14 cellular contexts compared by ENCODE assay signal in genomic region chr9:99113418-99114048, GRCh38. TPM values are rescaled to one million over a fixed set of nuclear protein-coding genes. Genes with fewer than 3 reads are reported as not detected.
DNase-seq lines count a peak whose midpoint lies in the region; ATAC-seq and TF ChIP-seq lines count a peak whose summit lies in the region.
"Had no signal": no experiment of that assay in that cellular context is flagged by ENCODE, and none has a peak within 500 bp of the region (broad histone marks: within the 10 kb centered on the region; RNA-seq: fewer than 3 reads in every experiment).

No MANE protein-coding gene starts in this region.

- H3K36me3 ChIP-seq in prostate gland, result no peaks in the 10 kb centered on the region
- H3K36me3 ChIP-seq: ascending aorta, ovary, upper lobe of left lung had no signal

- H3K4me3 Mint-ChIP-seq in activated T-cell treated with anti-CD3 and anti-CD28 coated beads, Interleukin-2, amount 50 U/mL, for 4 hours, result peak overlapping the region; percentile 66
- H3K4me3 Mint-ChIP-seq in T-helper 17 cell, result peak overlapping the region; percentile 75
- H3K4me3 Mint-ChIP-seq in effector memory CD8-positive, alpha-beta T cell, result peak overlapping the region; percentile 9 to 74
- H3K4me3 Mint-ChIP-seq in stimulated activated naive CD8-positive, alpha-beta T cell treated with anti-CD3 and anti-CD28 coated beads, Interleukin-15, amount 100 ng/mL, for 72 hours, result peak overlapping the region; percentile 31 to 70

- H3K9me3 Mint-ChIP-seq in activated T-cell treated with anti-CD3 and anti-CD28 coated beads, Interleukin-2, amount 50 U/mL, for 4 hours, result no peaks in the 10 kb centered on the region
- H3K9me3 Mint-ChIP-seq in effector memory CD8-positive, alpha-beta T cell, result no peaks in the 10 kb centered on the region
- H3K9me3 Mint-ChIP-seq in stimulated activated naive CD8-positive, alpha-beta T cell treated with anti-CD3 and anti-CD28 coated beads, Interleukin-15, amount 100 ng/mL, for 72 hours, result no peaks in the 10 kb centered on the region

- TF ChIP-seq POLR2A in prostate gland (IDR thresholded peaks at IDR 0.05), result no peak

- intact Hi-C loops in prostate gland (cut with DNase I), result no loop called here

- H3K9me3 ChIP-seq in T-helper 17 cell (ENCODE audit: control insufficient read depth, low read length, poor library complexity, severe bottlenecking) (no peaks in the 10 kb centered on the region), prostate gland (no peaks in the 10 kb centered on the region)
- H3K9me3 ChIP-seq: ascending aorta, ovary, upper lobe of left lung had no signal

- H3K27me3 Mint-ChIP-seq in activated T-cell treated with anti-CD3 and anti-CD28 coated beads, Interleukin-2, amount 50 U/mL, for 4 hours (ENCODE audit: low read depth), result no peaks in the 10 kb centered on the region
- no peaks in the 10 kb centered on the region for H3K27me3 Mint-ChIP-seq in T-helper 17 cell
- H3K27me3 Mint-ChIP-seq in effector memory CD8-positive, alpha-beta T cell, result no peaks in the 10 kb centered on the region
- H3K27me3 Mint-ChIP-seq in stimulated activated naive CD8-positive, alpha-beta T cell treated with anti-CD3 and anti-CD28 coated beads, Interleukin-15, amount 100 ng/mL, for 72 hours, result no peaks in the 10 kb centered on the region

- H3K36me3 Mint-ChIP-seq in activated T-cell treated with anti-CD3 and anti-CD28 coated beads, Interleukin-2, amount 50 U/mL, for 4 hours (ENCODE audit: insufficient read depth), result peaks cover 3% of the 10 kb centered on the region
- no peaks in the 10 kb centered on the region for H3K36me3 Mint-ChIP-seq in T-helper 17 cell (ENCODE audit: low read depth)
- H3K36me3 Mint-ChIP-seq in effector memory CD8-positive, alpha-beta T cell (ENCODE audit: insufficient read depth), result peaks cover 13% of the 10 kb centered on the region

- H3K4me3 ChIP-seq in prostate gland, result no peak overlapping the region
- H3K4me3 ChIP-seq: ascending aorta, dorsolateral prefrontal cortex, ovary, upper lobe of left lung had no signal

- H3K4me1 Mint-ChIP-seq in activated T-cell treated with anti-CD3 and anti-CD28 coated beads, Interleukin-2, amount 50 U/mL, for 4 hours (ENCODE audit: low read depth), result peaks cover 90% of the 10 kb centered on the region
- peaks cover 70% of the 10 kb centered on the region for H3K4me1 Mint-ChIP-seq in T-helper 17 cell
- peaks cover 64 to 74% of the 10 kb centered on the region in 2 donors for H3K4me1 Mint-ChIP-seq in effector memory CD8-positive, alpha-beta T cell (ENCODE audit: low read depth in 2 of 2)
- H3K4me1 Mint-ChIP-seq in stimulated activated naive CD8-positive, alpha-beta T cell treated with anti-CD3 and anti-CD28 coated beads, Interleukin-15, amount 100 ng/mL, for 72 hours, result peaks cover 77% of the 10 kb centered on the region

- WGBS in prostate gland, result 61% methylated on average over 2 of the region's 2 CpGs

- no peak overlapping the region for H3K27ac ChIP-seq in prostate gland
- H3K27ac ChIP-seq: ovary, upper lobe of left lung had no signal

- TF ChIP-seq CTCF in prostate gland (IDR thresholded peaks at IDR 0.05), result no peak

- no peak for DNase-seq in activated T-cell treated with anti-CD3 and anti-CD28 coated beads, Interleukin-2, amount 50 U/mL, for 4 hours
- no peak for DNase-seq in activated T-cell treated with anti-CD3 and anti-CD28 coated beads, Interleukin-2, amount 50 U/mL, for 1 hour
- no peak for DNase-seq in T-helper 17 cell
- DNase-seq in effector memory CD8-positive, alpha-beta T cell, result no peak
- DNase-seq in stimulated activated naive CD8-positive, alpha-beta T cell treated with anti-CD3 and anti-CD28 coated beads, Interleukin-15, amount 100 ng/mL, for 72 hours, result no peak
- no peak for DNase-seq in NAMALWA (ENCODE audit: low spot score)
- no peak for DNase-seq in prostate gland (ENCODE audit: low spot score)
- DNase-seq: dorsolateral prefrontal cortex, NCI-H1436, NCI-H510A treated with DMSO at 0.1 percent for 48 hours, ovary, upper lobe of left lung had no signal

- H3K4me1 ChIP-seq in prostate gland (replicated peaks), result no peaks in the 10 kb centered on the region

- peak overlapping the region; percentile 14 for H3K27ac Mint-ChIP-seq in T-helper 17 cell
- peak overlapping the region; percentile 63 to 89 for H3K27ac Mint-ChIP-seq in effector memory CD8-positive, alpha-beta T cell
- H3K27ac Mint-ChIP-seq in stimulated activated naive CD8-positive, alpha-beta T cell treated with anti-CD3 and anti-CD28 coated beads, Interleukin-15, amount 100 ng/mL, for 72 hours, result peak overlapping the region in 1 of 2 donors; percentile 9

- no peaks in the 10 kb centered on the region for H3K27me3 ChIP-seq in prostate gland (replicated peaks; ENCODE audit: insufficient read depth)
- H3K27me3 ChIP-seq: ascending aorta, dorsolateral prefrontal cortex, ovary, upper lobe of left lung had no signal

- peak in 1 of 2 donors; percentile 17 for ATAC-seq in activated T-cell treated with anti-CD3 and anti-CD28 coated beads, Interleukin-2, amount 50 U/mL, for 4 hours
- ATAC-seq in T-helper 17 cell (no peak), GM18520 (IDR thresholded peaks at IDR 0.05; ENCODE audit: unreplicated experiment) (no peak)
- ATAC-seq in effector memory CD8-positive, alpha-beta T cell (replicated peaks), result no peak
- no peak for ATAC-seq in stimulated activated naive CD8-positive, alpha-beta T cell treated with anti-CD3 and anti-CD28 coated beads, Interleukin-15, amount 100 ng/mL, for 72 hours

RNA-seq across cellular contexts. Expression of gene TGFBR1, which starts 8.6 kb away (rescaled TPM):
- 10 to 100 TPM; 14.6 to 19.6 (median 17.0) TPM for total RNA-seq in activated T-cell treated with anti-CD3 and anti-CD28 coated beads, Interleukin-2, amount 50 U/mL, for 4 hours
- total RNA-seq in T-helper 17 cell, result 10 to 100 TPM; 23.5 to 29.1 TPM
- total RNA-seq in prostate gland, result 10 to 100 TPM; 22.2 to 25.5 TPM
